ENCODE assay signal across 1 cellular context in the genomic region with DNA sequence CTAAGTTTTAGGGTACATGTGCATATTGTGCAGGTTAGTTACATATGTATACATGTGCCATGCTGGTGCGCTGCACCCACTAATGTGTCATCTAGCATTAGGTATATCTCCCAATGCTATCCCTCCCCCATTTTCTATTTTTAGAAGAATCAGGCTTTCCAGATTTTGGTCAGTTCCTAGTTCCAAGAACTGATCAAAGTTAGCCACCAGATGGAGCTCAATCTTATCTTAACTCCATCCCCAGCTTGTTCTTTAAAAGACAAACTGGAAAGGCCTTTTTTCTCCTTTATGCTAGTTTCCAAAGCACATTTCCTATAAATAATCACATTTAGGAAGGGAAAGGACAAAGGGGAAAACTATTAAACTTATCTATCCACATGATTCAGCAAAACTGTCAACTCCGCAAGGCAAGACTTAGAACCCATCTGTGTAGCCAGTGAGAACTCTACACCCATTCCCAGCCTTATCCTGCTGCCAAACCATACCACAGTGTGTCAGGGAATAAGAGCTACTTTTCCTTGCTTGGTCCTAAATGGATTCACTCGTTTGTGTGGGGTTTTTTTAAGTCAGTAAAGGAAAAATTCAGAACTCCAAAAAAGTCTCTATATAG.
A peak's percentile ranks its signal among the peaks of the same experiment; 100 is the strongest.
TF ChIP-seq lines count a peak whose summit lies in the region.

No MANE protein-coding gene starts in this region.

TF ChIP-seq in K562, 482 proteins besides CTCF, POLR2A, EP300 and RAD21 (continued from another document and continues in another):
- no peak for TF ChIP-seq ARID4B (CRISPR knock-in tag; IDR thresholded peaks at IDR 0.05)
- TF ChIP-seq PRPF4 (IDR thresholded peaks at IDR 0.05; ENCODE audit: insufficient read depth, low read depth, low read length, poor library complexity, severe bottlenecking), result no peak
- TF ChIP-seq DPF2 (IDR thresholded peaks at IDR 0.05), result peak; percentile 64; the same call in 1 of the 2 replicates
- no peak for TF ChIP-seq MAFK (IDR thresholded peaks at IDR 0.05; ENCODE audit: low read length)
- no peak for TF ChIP-seq NCOA6 (IDR thresholded peaks at IDR 0.05)
- no peak for TF ChIP-seq ZNF512 (tag; IDR thresholded peaks at IDR 0.05)
- no peak for TF ChIP-seq KHSRP (IDR thresholded peaks at IDR 0.05)
- TF ChIP-seq, protein P1, sequence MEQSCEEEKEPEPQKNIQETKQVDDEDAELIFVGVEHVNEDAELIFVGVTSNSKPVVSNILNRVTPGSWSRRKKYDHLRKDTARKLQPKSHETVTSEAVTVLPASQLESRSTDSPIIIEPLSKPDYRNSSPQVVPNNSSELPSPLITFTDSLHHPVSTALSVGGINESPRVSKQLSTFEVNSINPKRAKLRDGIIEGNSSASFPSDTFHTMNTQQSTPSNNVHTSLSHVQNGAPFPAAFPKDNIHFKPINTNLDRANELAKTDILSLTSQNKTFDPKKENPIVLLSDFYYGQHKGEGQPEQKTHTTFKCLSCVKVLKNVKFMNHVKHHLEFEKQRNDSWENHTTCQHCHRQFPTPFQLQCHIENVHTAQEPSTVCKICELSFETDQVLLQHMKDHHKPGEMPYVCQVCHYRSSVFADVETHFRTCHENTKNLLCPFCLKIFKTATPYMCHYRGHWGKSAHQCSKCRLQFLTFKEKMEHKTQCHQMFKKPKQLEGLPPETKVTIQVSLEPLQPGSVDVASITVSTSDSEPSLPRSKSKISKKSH (CRISPR knock-in tag; IDR thresholded peaks at IDR 0.05), result no peak
- no peak for TF ChIP-seq YY1 (IDR thresholded peaks at IDR 0.05; ENCODE audit: borderline replicate concordance in 1 of 3, control insufficient read depth in 1 of 3, extremely low read depth in 1 of 3, insufficient read depth in 3 of 3, insufficient read length in 1 of 3, insufficient replicate concordance in 2 of 3, low read depth in 1 of 3, low read length in 2 of 3)
- no peak for TF ChIP-seq ZNF175 (CRISPR knock-in tag; IDR thresholded peaks at IDR 0.05; ENCODE audit: low read depth)
- TF ChIP-seq TAL1 (IDR thresholded peaks at IDR 0.05), result peak; percentile 74
- TF ChIP-seq GABPB1 (CRISPR knock-in tag; IDR thresholded peaks at IDR 0.05), result no peak
- TF ChIP-seq SMARCE1 (IDR thresholded peaks at IDR 0.05), result 0 out of 2 replicates have a peak, but pooled peaks have one; percentile 29
- TF ChIP-seq, protein P2, sequence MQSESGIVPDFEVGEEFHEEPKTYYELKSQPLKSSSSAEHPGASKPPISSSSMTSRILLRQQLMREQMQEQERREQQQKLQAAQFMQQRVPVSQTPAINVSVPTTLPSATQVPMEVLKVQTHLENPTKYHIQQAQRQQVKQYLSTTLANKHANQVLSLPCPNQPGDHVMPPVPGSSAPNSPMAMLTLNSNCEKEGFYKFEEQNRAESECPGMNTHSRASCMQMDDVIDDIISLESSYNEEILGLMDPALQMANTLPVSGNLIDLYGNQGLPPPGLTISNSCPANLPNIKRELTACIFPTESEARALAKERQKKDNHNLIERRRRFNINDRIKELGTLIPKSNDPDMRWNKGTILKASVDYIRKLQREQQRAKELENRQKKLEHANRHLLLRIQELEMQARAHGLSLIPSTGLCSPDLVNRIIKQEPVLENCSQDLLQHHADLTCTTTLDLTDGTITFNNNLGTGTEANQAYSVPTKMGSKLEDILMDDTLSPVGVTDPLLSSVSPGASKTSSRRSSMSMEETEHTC (IDR thresholded peaks at IDR 0.05), result no peak
- TF ChIP-seq ETV1 (tag; conservative IDR thresholded peaks at IDR 0.05; ENCODE audit: low read depth), result no peak
- no peak for TF ChIP-seq KLF13 (tag; IDR thresholded peaks at IDR 0.05; ENCODE audit: borderline replicate concordance, low read depth)
- TF ChIP-seq SIN3A (IDR thresholded peaks at IDR 0.05; ENCODE audit: borderline replicate concordance in 2 of 2, control insufficient read depth in 1 of 2, low read depth in 2 of 2, low read length in 2 of 2), result no peak
- no peak for TF ChIP-seq ZZZ3 (IDR thresholded peaks at IDR 0.05)
- TF ChIP-seq ZNF165 (CRISPR knock-in tag; IDR thresholded peaks at IDR 0.05; ENCODE audit: borderline replicate concordance), result no peak
- no peak for TF ChIP-seq DLX4 (CRISPR knock-in tag; IDR thresholded peaks at IDR 0.05)
- TF ChIP-seq ZNF696 (CRISPR knock-in tag; conservative IDR thresholded peaks at IDR 0.05), result no peak
- TF ChIP-seq SIX5 (IDR thresholded peaks at IDR 0.05; ENCODE audit: borderline replicate concordance in 1 of 2, insufficient read depth in 1 of 2, low read depth in 1 of 2, low read length in 2 of 2), result no peak
- no peak for TF ChIP-seq ZBTB17 (CRISPR knock-in tag; IDR thresholded peaks at IDR 0.05)
- peak; percentile 24; the same call in 1 of the 2 replicates for TF ChIP-seq SMC3 (conservative IDR thresholded peaks at IDR 0.05; ENCODE audit: insufficient read depth, low read depth, low read length)
- TF ChIP-seq REST (CRISPR knock-in tag; IDR thresholded peaks at IDR 0.05; ENCODE audit: low read depth), result no peak
- TF ChIP-seq NELFE (IDR thresholded peaks at IDR 0.05; ENCODE audit: insufficient read depth, insufficient read length), result no peak
- no peak for TF ChIP-seq OTX1 (CRISPR knock-in tag; IDR thresholded peaks at IDR 0.05)
- no peak for TF ChIP-seq HINFP (tag; conservative IDR thresholded peaks at IDR 0.05; ENCODE audit: low read depth)
- TF ChIP-seq, protein P3, sequence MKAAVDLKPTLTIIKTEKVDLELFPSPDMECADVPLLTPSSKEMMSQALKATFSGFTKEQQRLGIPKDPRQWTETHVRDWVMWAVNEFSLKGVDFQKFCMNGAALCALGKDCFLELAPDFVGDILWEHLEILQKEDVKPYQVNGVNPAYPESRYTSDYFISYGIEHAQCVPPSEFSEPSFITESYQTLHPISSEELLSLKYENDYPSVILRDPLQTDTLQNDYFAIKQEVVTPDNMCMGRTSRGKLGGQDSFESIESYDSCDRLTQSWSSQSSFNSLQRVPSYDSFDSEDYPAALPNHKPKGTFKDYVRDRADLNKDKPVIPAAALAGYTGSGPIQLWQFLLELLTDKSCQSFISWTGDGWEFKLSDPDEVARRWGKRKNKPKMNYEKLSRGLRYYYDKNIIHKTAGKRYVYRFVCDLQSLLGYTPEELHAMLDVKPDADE (conservative IDR thresholded peaks at IDR 0.05; ENCODE audit: control insufficient read depth, low read depth, low read length), result no peak
- no peak for TF ChIP-seq PHF21A (IDR thresholded peaks at IDR 0.05; ENCODE audit: borderline replicate concordance, low read depth)
- TF ChIP-seq NFRKB (IDR thresholded peaks at IDR 0.05; ENCODE audit: low read depth), result no peak
- TF ChIP-seq BRF1 (IDR thresholded peaks at IDR 0.05; ENCODE audit: borderline replicate concordance, extremely low read depth, insufficient read length), result no peak
- TF ChIP-seq CC2D1A (IDR thresholded peaks at IDR 0.05), result no peak; the same call in 1 of the 2 replicates
- TF ChIP-seq ZNF124 (CRISPR knock-in tag; IDR thresholded peaks at IDR 0.05), result no peak
- no peak for TF ChIP-seq ZNF551 (CRISPR knock-in tag; IDR thresholded peaks at IDR 0.05)
- no peak for TF ChIP-seq COPS2 (conservative IDR thresholded peaks at IDR 0.05)
- TF ChIP-seq, protein P4, sequence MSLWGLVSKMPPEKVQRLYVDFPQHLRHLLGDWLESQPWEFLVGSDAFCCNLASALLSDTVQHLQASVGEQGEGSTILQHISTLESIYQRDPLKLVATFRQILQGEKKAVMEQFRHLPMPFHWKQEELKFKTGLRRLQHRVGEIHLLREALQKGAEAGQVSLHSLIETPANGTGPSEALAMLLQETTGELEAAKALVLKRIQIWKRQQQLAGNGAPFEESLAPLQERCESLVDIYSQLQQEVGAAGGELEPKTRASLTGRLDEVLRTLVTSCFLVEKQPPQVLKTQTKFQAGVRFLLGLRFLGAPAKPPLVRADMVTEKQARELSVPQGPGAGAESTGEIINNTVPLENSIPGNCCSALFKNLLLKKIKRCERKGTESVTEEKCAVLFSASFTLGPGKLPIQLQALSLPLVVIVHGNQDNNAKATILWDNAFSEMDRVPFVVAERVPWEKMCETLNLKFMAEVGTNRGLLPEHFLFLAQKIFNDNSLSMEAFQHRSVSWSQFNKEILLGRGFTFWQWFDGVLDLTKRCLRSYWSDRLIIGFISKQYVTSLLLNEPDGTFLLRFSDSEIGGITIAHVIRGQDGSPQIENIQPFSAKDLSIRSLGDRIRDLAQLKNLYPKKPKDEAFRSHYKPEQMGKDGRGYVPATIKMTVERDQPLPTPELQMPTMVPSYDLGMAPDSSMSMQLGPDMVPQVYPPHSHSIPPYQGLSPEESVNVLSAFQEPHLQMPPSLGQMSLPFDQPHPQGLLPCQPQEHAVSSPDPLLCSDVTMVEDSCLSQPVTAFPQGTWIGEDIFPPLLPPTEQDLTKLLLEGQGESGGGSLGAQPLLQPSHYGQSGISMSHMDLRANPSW (CRISPR knock-in tag; IDR thresholded peaks at IDR 0.05), result no peak
- TF ChIP-seq RBM39 (optimal IDR thresholded peaks at IDR 0.05; ENCODE audit: low read depth, low read length), result no peak
